Comparison of ENCODE assay signal across 8 cellular contexts in the genomic region with DNA sequence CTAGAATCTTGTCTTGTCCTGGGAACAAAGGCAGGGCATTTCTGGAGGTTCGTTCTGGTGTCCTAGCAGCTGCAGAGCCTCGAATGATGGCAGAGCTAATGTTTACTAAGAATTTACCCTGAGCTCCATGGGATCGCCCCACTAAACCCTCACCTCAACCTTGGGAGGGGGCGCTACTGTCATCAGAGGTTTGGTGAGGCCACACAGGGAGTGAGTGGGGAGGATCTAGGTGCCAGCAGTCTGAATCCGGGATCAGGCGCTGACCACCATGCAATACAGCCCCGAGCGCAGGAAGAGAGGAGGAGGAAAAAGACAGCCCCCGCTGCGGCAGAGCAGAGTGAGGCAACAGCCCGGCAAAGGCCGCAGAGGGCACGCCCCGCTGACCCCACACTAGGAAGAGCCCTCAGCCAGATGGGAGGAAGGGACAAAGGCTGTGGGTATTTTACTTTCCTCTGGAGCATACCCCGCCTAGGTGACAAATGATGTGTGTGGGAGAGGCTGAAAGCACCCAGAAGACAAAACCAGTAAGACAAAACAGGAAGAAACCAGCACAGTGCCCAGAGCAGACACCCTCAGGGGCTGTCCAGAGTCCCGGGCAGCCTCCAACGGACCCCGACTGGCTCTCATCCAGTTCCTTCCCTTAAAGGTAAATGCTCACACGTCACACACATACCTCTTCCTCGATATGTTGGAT.
DNase-seq lines count a peak whose midpoint lies in the region; ATAC-seq and TF ChIP-seq lines count a peak whose summit lies in the region.

No MANE protein-coding gene starts in this region.

- CTCF ChIA-PET in naive thymus-derived CD4-positive, alpha-beta T cell (lab: Charles Lee) = interaction anchor here (0.6 to 1.5 kb wide), 2 partner anchors 38 to 95 kb away, joined by 3 read pairs; no protein-coding TSS in a partner anchor

- WGBS in adrenal gland, 4 donors = 50 to 55% (median 52%) methylated on average over 20 of the region's 20 CpGs

- H3K27me3 ChIP-seq in adrenal gland = no peaks in the 10 kb centered on the region
- H3K27me3 ChIP-seq in naive thymus-derived CD4-positive, alpha-beta T cell (ENCODE audit: control insufficient read depth in 2 of 2, insufficient read depth in 2 of 2, low read length in 2 of 2) = no peaks in the 10 kb centered on the region

- H3K27ac ChIP-seq in adrenal gland = peak overlapping the region in 4 of 5 donors; percentile 18 to 80 (median 66)
- peak overlapping the region; percentile 9 for H3K27ac ChIP-seq in naive thymus-derived CD4-positive, alpha-beta T cell (ENCODE audit: low read depth, low read length)

- no peaks in the 10 kb centered on the region for H3K36me3 ChIP-seq in adrenal gland (replicated peaks in 1 of 2)
- H3K36me3 ChIP-seq in naive thymus-derived CD4-positive, alpha-beta T cell (ENCODE audit: control insufficient read depth in 2 of 3, insufficient read depth in 3 of 3, low read length in 3 of 3) = no peaks in the 10 kb centered on the region

- DNase-seq in adrenal gland = peak in 1 of 7 donors; percentile 54
- DNase-seq in naive thymus-derived CD4-positive, alpha-beta T cell = no peak
- no peak for DNase-seq in NCI-H82 (lab: John Stamatoyannopoulos, UW)
- DNase-seq in DMS79 treated with DMSO at 0.1 percent for 48 hours (lab: John Stamatoyannopoulos, UW) = no peak
- DNase-seq in stimulated activated CD8-positive, alpha-beta memory T cell treated with anti-CD3 and anti-CD28 coated beads, Interleukin-4, amount 100 ng/mL, for 48 hours = no peak

- H3K4me3 ChIP-seq in adrenal gland = no peak overlapping the region
- no peak overlapping the region for H3K4me3 ChIP-seq in naive thymus-derived CD4-positive, alpha-beta T cell (ENCODE audit: low read length)

- peak; percentile 57 for ATAC-seq in GM19395 (IDR thresholded peaks at IDR 0.05; ENCODE audit: unreplicated experiment)
- ATAC-seq in HG03354 (IDR thresholded peaks at IDR 0.05; ENCODE audit: poor library complexity, severe bottlenecking, unreplicated experiment) = peak; percentile 49
- peak; percentile 64 for ATAC-seq in naive thymus-derived CD4-positive, alpha-beta T cell
- no peak for ATAC-seq in GM18519 (IDR thresholded peaks at IDR 0.05; ENCODE audit: low FRiP score, unreplicated experiment)

- no peaks in the 10 kb centered on the region for H3K9me3 ChIP-seq in adrenal gland (replicated peaks in 1 of 3)
- no peaks in the 10 kb centered on the region for H3K9me3 ChIP-seq in naive thymus-derived CD4-positive, alpha-beta T cell (ENCODE audit: control insufficient read depth in 2 of 3, low read length in 3 of 3)

- peak overlapping the region; percentile 33 to 74 (median 66) for H3K4me3 Mint-ChIP-seq in naive thymus-derived CD4-positive, alpha-beta T cell

- no peak for TF ChIP-seq POLR2A in adrenal gland (IDR thresholded peaks at IDR 0.05)

- H3K36me3 Mint-ChIP-seq in naive thymus-derived CD4-positive, alpha-beta T cell = peaks cover 0 to 17% (median 5%) of the 10 kb centered on the region in 5 donors

- TF ChIP-seq CTCF in adrenal gland (IDR thresholded peaks at IDR 0.05) = no peak

- peaks cover 50 to 93% (median 77%) of the 10 kb centered on the region in 7 donors for H3K4me1 Mint-ChIP-seq in naive thymus-derived CD4-positive, alpha-beta T cell

- peak overlapping the region; percentile 74 to 97 (median 84) for H3K27ac Mint-ChIP-seq in naive thymus-derived CD4-positive, alpha-beta T cell

- H3K27me3 Mint-ChIP-seq in naive thymus-derived CD4-positive, alpha-beta T cell = no peaks in the 10 kb centered on the region

- no peaks in the 10 kb centered on the region for H3K9me3 Mint-ChIP-seq in naive thymus-derived CD4-positive, alpha-beta T cell

- H3K4me1 ChIP-seq in adrenal gland (replicated peaks in 1 of 2) = peaks cover 20 to 59% of the 10 kb centered on the region in 2 donors
- peaks cover 52 to 61% of the 10 kb centered on the region in 2 donors for H3K4me1 ChIP-seq in naive thymus-derived CD4-positive, alpha-beta T cell (ENCODE audit: control insufficient read depth in 2 of 2, insufficient read depth in 2 of 2, low read length in 2 of 2)

- POLR2A ChIA-PET in naive thymus-derived CD4-positive, alpha-beta T cell (lab: Charles Lee) = interaction anchor here (0.8 to 1.2 kb wide), 2 partner anchors 14 to 99 kb away, joined by 3 to 4 read pairs; no protein-coding TSS in a partner anchor

- intact Hi-C loops in adrenal gland (cut with DNase I) = loop anchor here in 1 of 2 donors (10.0 kb wide), 1 partner anchor 94 kb away; no protein-coding TSS in a partner anchor
- intact Hi-C loops in naive thymus-derived CD4-positive, alpha-beta T cell (cut with micrococcal nuclease) = loop anchor here in 1 of 2 donors (10.0 kb wide), 2 partner anchors 164 to 226 kb away; partner anchors contain the start of genes ABRAXAS2 and OAT
